Comparison of ENCODE assay signal across 24 cellular contexts in genomic region chr9:135671591-135672041, GRCh38. TPM values are rescaled to one million over a fixed set of nuclear protein-coding genes. Genes with fewer than 3 reads are reported as not detected.
DNase-seq lines count a peak whose midpoint lies in the region; ATAC-seq and TF ChIP-seq lines count a peak whose summit lies in the region.
"Had no signal": no experiment of that assay in that cellular context is flagged by ENCODE, and none has a peak within 500 bp of the region (broad histone marks: within the 10 kb centered on the region; RNA-seq: fewer than 3 reads in every experiment).

No MANE protein-coding gene starts in this region.

- no peaks in the 10 kb centered on the region for H3K36me3 Mint-ChIP-seq in activated naive CD8-positive, alpha-beta T cell treated with anti-CD3 and anti-CD28 coated beads, Interleukin-2, amount 50 U/mL, for 24 hours (ENCODE audit: low read depth)
- no peaks in the 10 kb centered on the region for H3K36me3 Mint-ChIP-seq in activated naive CD8-positive, alpha-beta T cell treated with anti-CD3 and anti-CD28 coated beads for 36 hours
- H3K36me3 Mint-ChIP-seq: activated naive CD4-positive, alpha-beta T cell treated with anti-CD3 and anti-CD28 coated beads, Interleukin-2, amount 50 U/mL, for 72 hours; CD4-positive, alpha-beta memory T cell; stimulated activated effector memory CD8-positive, alpha-beta T cell treated with anti-CD3 and anti-CD28 coated beads, Interleukin-12 subunit alpha, Interleukin-12 subunit beta, amount 100 ng/mL, for 72 hours had no signal

- CTCF ChIA-PET in OCI-LY7 (lab: Charles Lee; ENCODE audit: unreplicated experiment): no interaction called here

- H3K9me3 Mint-ChIP-seq in activated naive CD8-positive, alpha-beta T cell treated with anti-CD3 and anti-CD28 coated beads, Interleukin-2, amount 50 U/mL, for 24 hours: no peaks in the 10 kb centered on the region
- H3K9me3 Mint-ChIP-seq in activated naive CD8-positive, alpha-beta T cell treated with anti-CD3 and anti-CD28 coated beads for 36 hours: no peaks in the 10 kb centered on the region
- H3K9me3 Mint-ChIP-seq: activated naive CD4-positive, alpha-beta T cell treated with anti-CD3 and anti-CD28 coated beads, Interleukin-2, amount 50 U/mL, for 72 hours; stimulated activated effector memory CD8-positive, alpha-beta T cell treated with anti-CD3 and anti-CD28 coated beads, Interleukin-12 subunit alpha, Interleukin-12 subunit beta, amount 100 ng/mL, for 72 hours had no signal

- no peak overlapping the region for H3K9ac ChIP-seq in iPS-20b (ENCODE audit: low read depth, low read length)

- H3K36me3 ChIP-seq in OCI-LY7 (ENCODE audit: insufficient read depth, low read length) (no peaks in the 10 kb centered on the region), iPS-20b (ENCODE audit: insufficient read depth, low read depth, low read length) (no peaks in the 10 kb centered on the region)
- H3K36me3 ChIP-seq: colonic mucosa, thoracic aorta had no signal

- BruUV-seq in OCI-LY7 (replicated peaks; lab: Mats Ljungman, UMichigan): no TSS peak

- H3K4me1 Mint-ChIP-seq in activated naive CD8-positive, alpha-beta T cell treated with anti-CD3 and anti-CD28 coated beads, Interleukin-2, amount 50 U/mL, for 24 hours: no peaks in the 10 kb centered on the region
- H3K4me1 Mint-ChIP-seq in activated naive CD8-positive, alpha-beta T cell treated with anti-CD3 and anti-CD28 coated beads for 36 hours: no peaks in the 10 kb centered on the region
- H3K4me1 Mint-ChIP-seq: activated B cell treated with CpG ODN at 0.5 μM for 24 hours; stimulated activated effector memory CD8-positive, alpha-beta T cell treated with anti-CD3 and anti-CD28 coated beads, Interleukin-12 subunit alpha, Interleukin-12 subunit beta, amount 100 ng/mL, for 72 hours had no signal

- H3K4me1 ChIP-seq in OCI-LY7 (ENCODE audit: insufficient read depth, low read length, poor library complexity, severe bottlenecking) (no peaks in the 10 kb centered on the region), iPS-20b (ENCODE audit: insufficient read depth, low read length) (no peaks in the 10 kb centered on the region)
- H3K4me1 ChIP-seq: body of pancreas, colonic mucosa had no signal

- no peak overlapping the region for H3K4me2 ChIP-seq in OCI-LY7 (ENCODE audit: low read length)

- H3K4me3 ChIP-seq in OCI-LY7 (ENCODE audit: low read depth, low read length, poor library complexity, severe bottlenecking) (no peak overlapping the region), iPS-20b (ENCODE audit: low read length) (peak overlapping the region; percentile 54; the same call in 1 of the 2 replicates)
- H3K4me3 ChIP-seq: body of pancreas, colonic mucosa, thoracic aorta had no signal

- no peak overlapping the region for H3K27ac Mint-ChIP-seq in activated naive CD8-positive, alpha-beta T cell treated with anti-CD3 and anti-CD28 coated beads, Interleukin-2, amount 50 U/mL, for 24 hours
- no peak overlapping the region for H3K27ac Mint-ChIP-seq in activated naive CD8-positive, alpha-beta T cell treated with anti-CD3 and anti-CD28 coated beads for 36 hours
- H3K27ac Mint-ChIP-seq: activated B cell treated with CpG ODN at 0.5 μM for 24 hours; activated naive CD4-positive, alpha-beta T cell treated with anti-CD3 and anti-CD28 coated beads, Interleukin-2, amount 50 U/mL, for 72 hours; CD4-positive, alpha-beta memory T cell; stimulated activated effector memory CD8-positive, alpha-beta T cell treated with anti-CD3 and anti-CD28 coated beads, Interleukin-12 subunit alpha, Interleukin-12 subunit beta, amount 100 ng/mL, for 72 hours; T-helper 17 cell had no signal

- DNase-seq in activated naive CD8-positive, alpha-beta T cell treated with anti-CD3 and anti-CD28 coated beads, Interleukin-2, amount 50 U/mL, for 24 hours: no peak
- no peak for DNase-seq in activated naive CD8-positive, alpha-beta T cell treated with anti-CD3 and anti-CD28 coated beads for 36 hours
- DNase-seq in OCI-LY7 (ENCODE audit: low spot score) (no peak), GM13977 (ENCODE audit: low spot score) (no peak)
- DNase-seq: activated B cell treated with CpG ODN at 0.5 μM for 24 hours; activated T-cell treated with anti-CD3 and anti-CD28 coated beads, Interleukin-2, amount 50 U/mL, for 48 hours; body of pancreas; CD4-positive, alpha-beta memory T cell; colonic mucosa; DMS79 treated with DMSO at 0.1 percent for 48 hours; foreskin fibroblast; hippocampal formation; NK-92 treated with Interleukin-12 subunit alpha and Interleukin-12 subunit beta, amount 100 ng/mL, for 24 hours; SHP77; T-helper 17 cell had no signal

- no peaks in the 10 kb centered on the region for H4K20me1 ChIP-seq in OCI-LY7 (ENCODE audit: insufficient read depth, low read length)

- intact Hi-C loops in OCI-LY7 (cut with micrococcal nuclease; ENCODE audit: unreplicated experiment): no loop called here

- no peak overlapping the region for H2AFZ ChIP-seq in OCI-LY7 (ENCODE audit: low read length)

- POLR2A ChIA-PET in OCI-LY7 (lab: Charles Lee): no interaction called here

- TF ChIP-seq CTCF in OCI-LY7 (conservative IDR thresholded peaks at IDR 0.05; ENCODE audit: low read length): peak; percentile 31; the same call in 1 of the 2 replicates
- TF ChIP-seq CTCF in GM13977 (IDR thresholded peaks at IDR 0.05; ENCODE audit: extremely low read depth, insufficient read depth, missing control alignments): no peak

- peaks cover 5% of the 10 kb centered on the region for H3K27me3 Mint-ChIP-seq in activated naive CD8-positive, alpha-beta T cell treated with anti-CD3 and anti-CD28 coated beads, Interleukin-2, amount 50 U/mL, for 24 hours
- no peaks in the 10 kb centered on the region for H3K27me3 Mint-ChIP-seq in activated naive CD8-positive, alpha-beta T cell treated with anti-CD3 and anti-CD28 coated beads for 36 hours
- H3K27me3 Mint-ChIP-seq: activated B cell treated with CpG ODN at 0.5 μM for 24 hours; CD4-positive, alpha-beta memory T cell had no signal

- no peak overlapping the region for H3K4me3 Mint-ChIP-seq in activated naive CD8-positive, alpha-beta T cell treated with anti-CD3 and anti-CD28 coated beads, Interleukin-2, amount 50 U/mL, for 24 hours
- no peak overlapping the region for H3K4me3 Mint-ChIP-seq in activated naive CD8-positive, alpha-beta T cell treated with anti-CD3 and anti-CD28 coated beads for 36 hours
- H3K4me3 Mint-ChIP-seq: activated B cell treated with CpG ODN at 0.5 μM for 24 hours; CD4-positive, alpha-beta memory T cell; stimulated activated effector memory CD8-positive, alpha-beta T cell treated with anti-CD3 and anti-CD28 coated beads, Interleukin-12 subunit alpha, Interleukin-12 subunit beta, amount 100 ng/mL, for 72 hours; T-helper 17 cell had no signal

- no peaks in the 10 kb centered on the region for H3K9me2 ChIP-seq in OCI-LY7 (ENCODE audit: insufficient read depth, low read length)

- H3K27ac ChIP-seq in OCI-LY7 (ENCODE audit: low read depth, low read length, poor library complexity, severe bottlenecking): no peak overlapping the region
- no peak overlapping the region for H3K27ac ChIP-seq in iPS-20b (ENCODE audit: low read length)
- H3K27ac ChIP-seq: body of pancreas, colonic mucosa, thoracic aorta had no signal

- peak; percentile 11 for ATAC-seq in activated naive CD8-positive, alpha-beta T cell treated with anti-CD3 and anti-CD28 coated beads, Interleukin-2, amount 50 U/mL, for 24 hours
- ATAC-seq in HG02678 (IDR thresholded peaks at IDR 0.05; ENCODE audit: unreplicated experiment): no peak
- no peak for ATAC-seq in esophagus mucosa
- no peak for ATAC-seq in HG02798 (IDR thresholded peaks at IDR 0.05; ENCODE audit: poor library complexity, unreplicated experiment)
- ATAC-seq: activated naive CD4-positive, alpha-beta T cell treated with anti-CD3 and anti-CD28 coated beads, Interleukin-2, amount 50 U/mL, for 72 hours; body of pancreas; left lobe of liver; stimulated activated effector memory CD8-positive, alpha-beta T cell treated with anti-CD3 and anti-CD28 coated beads, Interleukin-12 subunit alpha, Interleukin-12 subunit beta, amount 100 ng/mL, for 72 hours; T-helper 17 cell had no signal

- in situ Hi-C loops in GM13977 (cut with MboI; ENCODE audit: low pct_unique_long_range_greater_than_20kb, low sequenced_read_pairs, unreplicated experiment): no loop called here

- H3K9me3 ChIP-seq in OCI-LY7 (ENCODE audit: low read length): no peaks in the 10 kb centered on the region
- peaks cover 5% of the 10 kb centered on the region for H3K9me3 ChIP-seq in iPS-20b (ENCODE audit: insufficient read depth, low read depth, low read length)
- H3K9me3 ChIP-seq: colonic mucosa, thoracic aorta had no signal

- H3K27me3 ChIP-seq in iPS-20b (ENCODE audit: insufficient read depth, low read length): no peaks in the 10 kb centered on the region
- H3K27me3 ChIP-seq: body of pancreas, colonic mucosa had no signal

- H3K79me2 ChIP-seq in OCI-LY7 (ENCODE audit: insufficient read depth, low read depth, low read length): no peaks in the 10 kb centered on the region

RNA-seq across cellular contexts. Expression of gene LCN9, which starts 8.5 kb away (rescaled TPM):
- total RNA-seq in activated naive CD8-positive, alpha-beta T cell treated with anti-CD3 and anti-CD28 coated beads for 36 hours: not detected
- not detected in 2 replicates for total RNA-seq in OCI-LY7 (2014; rRNA removed; shearing (Covaris generic))
- total RNA-seq in OCI-LY7 (2022) (not detected in 2 replicates), esophagus mucosa (not detected)
- total RNA-seq: activated B cell treated with CpG ODN at 0.5 μM for 24 hours; activated naive CD4-positive, alpha-beta T cell treated with anti-CD3 and anti-CD28 coated beads, Interleukin-2, amount 50 U/mL, for 72 hours; body of pancreas; CD4-positive, alpha-beta memory T cell; colonic mucosa; left lobe of liver; renal cortical epithelial cell; T-helper 17 cell; thoracic aorta had no signal

RNA-seq across cellular contexts. Expression of gene SOHLH1, which starts 27.7 kb away (rescaled TPM):
- total RNA-seq in activated naive CD8-positive, alpha-beta T cell treated with anti-CD3 and anti-CD28 coated beads for 36 hours: not detected
- total RNA-seq in OCI-LY7 (2014; rRNA removed; shearing (Covaris generic)): not detected in 2 replicates
- total RNA-seq in OCI-LY7 (2022) (not detected in 2 replicates), esophagus mucosa (not detected)
- total RNA-seq: activated B cell treated with CpG ODN at 0.5 μM for 24 hours; activated naive CD4-positive, alpha-beta T cell treated with anti-CD3 and anti-CD28 coated beads, Interleukin-2, amount 50 U/mL, for 72 hours; body of pancreas; CD4-positive, alpha-beta memory T cell; colonic mucosa; left lobe of liver; renal cortical epithelial cell; T-helper 17 cell; thoracic aorta had no signal

RNA-seq across cellular contexts. Expression of gene KCNT1, which starts 30.4 kb away (rescaled TPM):
- not detected for total RNA-seq in activated naive CD8-positive, alpha-beta T cell treated with anti-CD3 and anti-CD28 coated beads for 36 hours
- total RNA-seq in OCI-LY7 (2014; rRNA removed; shearing (Covaris generic)): not detected in 2 replicates
- total RNA-seq in OCI-LY7 (2022) (not detected in 2 replicates), esophagus mucosa (not detected)
- total RNA-seq: activated B cell treated with CpG ODN at 0.5 μM for 24 hours; activated naive CD4-positive, alpha-beta T cell treated with anti-CD3 and anti-CD28 coated beads, Interleukin-2, amount 50 U/mL, for 72 hours; left lobe of liver; renal cortical epithelial cell had no signal

RNA-seq across cellular contexts. Expression of gene GLT6D1, which starts 32.3 kb away (rescaled TPM):
- total RNA-seq in activated naive CD8-positive, alpha-beta T cell treated with anti-CD3 and anti-CD28 coated beads for 36 hours: not detected
- total RNA-seq in OCI-LY7 (2014; rRNA removed; shearing (Covaris generic)): not detected in 2 replicates
- total RNA-seq in OCI-LY7 (2022) (not detected in 2 replicates), esophagus mucosa (not detected)
- total RNA-seq: activated B cell treated with CpG ODN at 0.5 μM for 24 hours; activated naive CD4-positive, alpha-beta T cell treated with anti-CD3 and anti-CD28 coated beads, Interleukin-2, amount 50 U/mL, for 72 hours; body of pancreas; CD4-positive, alpha-beta memory T cell; colonic mucosa; left lobe of liver; renal cortical epithelial cell; T-helper 17 cell; thoracic aorta had no signal
